ENCODE assay signal across 9 cellular contexts in genomic region chr10:97117372-97117771, GRCh38.
DNase-seq lines count a peak whose midpoint lies in the region; ATAC-seq and TF ChIP-seq lines count a peak whose summit lies in the region.
"Had no signal": no experiment of that assay in that cellular context is flagged by ENCODE, and none has a peak within 500 bp of the region (broad histone marks: within the 10 kb centered on the region; RNA-seq: fewer than 3 reads in every experiment).

No MANE protein-coding gene starts in this region.

- H3K4me2 ChIP-seq in OCI-LY7 (ENCODE audit: low read length) = no peak overlapping the region

- CTCF ChIA-PET in OCI-LY7 (lab: Charles Lee; ENCODE audit: unreplicated experiment) = no interaction called here

- DNase-seq in ACHN (peak; percentile 32), GM13976 (ENCODE audit: low spot score) (no peak), OCI-LY7 (ENCODE audit: low spot score) (peak; percentile 33), foreskin fibroblast (peak in 1 of 2 donors; percentile 28)
- DNase-seq in stimulated activated effector memory CD8-positive, alpha-beta T cell treated with anti-CD3 and anti-CD28 coated beads, Interleukin-12 subunit alpha, Interleukin-12 subunit beta, amount 100 ng/mL, for 72 hours (ENCODE audit: low spot score in 2 of 2) = no peak
- no peak for DNase-seq in effector CD8-positive, alpha-beta T cell (lab: John Stamatoyannopoulos, UW)
- DNase-seq: retina had no signal

- H3K4me3 ChIP-seq in OCI-LY7 (ENCODE audit: low read depth, low read length, poor library complexity, severe bottlenecking) (no peak overlapping the region), foreskin fibroblast (ENCODE audit: low read depth in 1 of 2, low read length in 2 of 2) (no peak overlapping the region)

- no peak overlapping the region for H3K27ac ChIP-seq in OCI-LY7 (ENCODE audit: low read depth, low read length, poor library complexity, severe bottlenecking)

- peaks cover 4% of the 10 kb centered on the region for H3K4me1 Mint-ChIP-seq in stimulated activated effector memory CD8-positive, alpha-beta T cell treated with anti-CD3 and anti-CD28 coated beads, Interleukin-12 subunit alpha, Interleukin-12 subunit beta, amount 100 ng/mL, for 72 hours

- ATAC-seq in GM21737 (IDR thresholded peaks at IDR 0.05; ENCODE audit: unreplicated experiment) (no peak), HG03108 (IDR thresholded peaks at IDR 0.05; ENCODE audit: unreplicated experiment) (no peak)
- ATAC-seq in stimulated activated effector memory CD8-positive, alpha-beta T cell treated with anti-CD3 and anti-CD28 coated beads, Interleukin-12 subunit alpha, Interleukin-12 subunit beta, amount 100 ng/mL, for 72 hours = no peak

- no peaks in the 10 kb centered on the region for H3K9me3 Mint-ChIP-seq in stimulated activated effector memory CD8-positive, alpha-beta T cell treated with anti-CD3 and anti-CD28 coated beads, Interleukin-12 subunit alpha, Interleukin-12 subunit beta, amount 100 ng/mL, for 72 hours

- intact Hi-C loops in OCI-LY7 (cut with micrococcal nuclease; ENCODE audit: unreplicated experiment) = loop anchor here (1.0 kb wide), 1 partner anchor 44 kb away; no protein-coding TSS in a partner anchor

- H2AFZ ChIP-seq in OCI-LY7 (ENCODE audit: low read length) = no peak overlapping the region

- in situ Hi-C loops in ACHN (cut with HindIII; ENCODE audit: low pct_ligation_motif_present, low pct_unique_long_range_greater_than_20kb, low sequenced_read_pairs) (no loop called here), GM13976 (cut with MboI; ENCODE audit: low sequenced_read_pairs, unreplicated experiment) (no loop called here)

- no peaks in the 10 kb centered on the region for H3K79me2 ChIP-seq in OCI-LY7 (ENCODE audit: insufficient read depth, low read depth, low read length)

- no peak overlapping the region for H3K27ac Mint-ChIP-seq in stimulated activated effector memory CD8-positive, alpha-beta T cell treated with anti-CD3 and anti-CD28 coated beads, Interleukin-12 subunit alpha, Interleukin-12 subunit beta, amount 100 ng/mL, for 72 hours

- no peaks in the 10 kb centered on the region for H3K9me3 ChIP-seq in OCI-LY7 (ENCODE audit: low read length)

- no peaks in the 10 kb centered on the region for H3K36me3 ChIP-seq in OCI-LY7 (ENCODE audit: insufficient read depth, low read length)

- BruUV-seq in OCI-LY7 (replicated peaks; lab: Mats Ljungman, UMichigan) = no TSS peak

- H3K9me2 ChIP-seq in OCI-LY7 (ENCODE audit: insufficient read depth, low read length) = no peaks in the 10 kb centered on the region

- POLR2A ChIA-PET in OCI-LY7 (lab: Charles Lee) = interaction anchor here (0.6 kb wide), 1 partner anchor 93 kb away, joined by 4 read pairs; no protein-coding TSS in a partner anchor

- no peaks in the 10 kb centered on the region for H3K36me3 Mint-ChIP-seq in stimulated activated effector memory CD8-positive, alpha-beta T cell treated with anti-CD3 and anti-CD28 coated beads, Interleukin-12 subunit alpha, Interleukin-12 subunit beta, amount 100 ng/mL, for 72 hours

- TF ChIP-seq CTCF in GM13976 (IDR thresholded peaks at IDR 0.05; ENCODE audit: borderline replicate concordance, control extremely low read depth, extremely low read depth, insufficient read depth, missing control alignments) (peak; percentile 20), OCI-LY7 (conservative IDR thresholded peaks at IDR 0.05; ENCODE audit: low read length) (peak; percentile 78), foreskin fibroblast (IDR thresholded peaks at IDR 0.05; ENCODE audit: low read depth, low read length) (peak; percentile 26)

- H4K20me1 ChIP-seq in OCI-LY7 (ENCODE audit: insufficient read depth, low read length) = no peaks in the 10 kb centered on the region

- H3K4me3 Mint-ChIP-seq in stimulated activated effector memory CD8-positive, alpha-beta T cell treated with anti-CD3 and anti-CD28 coated beads, Interleukin-12 subunit alpha, Interleukin-12 subunit beta, amount 100 ng/mL, for 72 hours = no peak overlapping the region

- no peaks in the 10 kb centered on the region for H3K4me1 ChIP-seq in OCI-LY7 (ENCODE audit: insufficient read depth, low read length, poor library complexity, severe bottlenecking)

Comparison
In these comparisons a context has a peak if more than half of its experiments do, and no peak if none do; other contexts are left out.
1. DNase-seq: peak in ACHN (single experiment) and OCI-LY7 (single experiment); none in GM13976 (single experiment), stimulated activated effector memory CD8-positive, alpha-beta T cell treated with anti-CD3 and anti-CD28 coated beads, Interleukin-12 subunit alpha, Interleukin-12 subunit beta, amount 100 ng/mL, for 72 hours (0 of 2) and effector CD8-positive, alpha-beta T cell (single experiment).
2. CTCF ChIP-seq: peak in every context shown above with its lines; median percentile 78 in OCI-LY7; 26 in foreskin fibroblast; 20 in GM13976.